8 cellular contexts compared by ENCODE assay signal in the genomic region with DNA sequence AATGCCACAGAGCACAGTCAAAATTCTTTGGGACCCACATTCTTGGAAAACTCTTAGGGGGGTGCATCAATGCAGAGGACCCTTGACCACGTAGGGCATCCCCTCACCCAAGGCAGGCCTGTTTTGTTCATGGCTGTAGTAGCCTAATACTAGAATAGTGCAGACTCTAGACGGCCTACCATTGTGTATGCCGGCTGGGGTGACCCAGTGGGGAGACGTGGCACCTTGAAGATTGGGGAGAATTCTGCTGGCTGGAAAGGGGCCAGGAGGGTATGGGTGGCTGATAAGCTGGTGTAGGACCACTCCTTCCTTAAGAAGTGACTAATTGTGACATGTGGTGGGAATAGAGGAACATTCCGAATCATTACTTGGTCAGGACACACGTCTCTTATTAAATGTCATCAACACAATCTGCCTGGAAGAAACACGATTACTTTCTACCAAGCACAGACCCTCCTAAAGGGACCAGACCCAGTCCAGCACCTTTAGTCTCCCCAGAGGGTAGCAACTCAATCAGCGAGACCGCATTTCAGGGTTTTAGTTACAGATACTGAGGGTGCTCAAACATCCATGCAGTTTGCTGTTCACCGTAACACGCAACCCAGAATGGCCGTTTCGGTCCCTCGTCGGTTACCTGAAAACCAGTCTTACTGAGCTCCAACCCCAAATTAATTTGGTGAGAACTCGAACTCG. TPM values are rescaled to one million over a fixed set of nuclear protein-coding genes. Genes with fewer than 3 reads are reported as not detected.
DNase-seq lines count a peak whose midpoint lies in the region; ATAC-seq, FAIRE-seq and TF ChIP-seq lines count a peak whose summit lies in the region.

No MANE protein-coding gene starts in this region.

- H3K36me3 Mint-ChIP-seq in activated T-cell treated with anti-CD3 and anti-CD28 coated beads, Interleukin-2, amount 50 U/mL, for 4 hours (ENCODE audit: insufficient read depth) = peaks cover 3% of the 10 kb centered on the region

- peak overlapping the region; percentile 89 for H3K4me3 Mint-ChIP-seq in activated T-cell treated with anti-CD3 and anti-CD28 coated beads, Interleukin-2, amount 50 U/mL, for 4 hours

- ATAC-seq in activated T-cell treated with anti-CD3 and anti-CD28 coated beads, Interleukin-2, amount 50 U/mL, for 4 hours = no peak
- ATAC-seq in HepG2 (no peak), GM18861 (IDR thresholded peaks at IDR 0.05; ENCODE audit: unreplicated experiment) (no peak)

- TF ChIP-seq EP300 in HepG2 (IDR thresholded peaks at IDR 0.05; ENCODE audit: low read depth in 2 of 2, low read length in 2 of 2) (no peak), HepG2 (CRISPR knock-in tag; IDR thresholded peaks at IDR 0.05; ENCODE audit: borderline replicate concordance) (no peak)

- in situ Hi-C loops in HepG2 (cut with HindIII; ENCODE audit: extremely low pct_ligation_motif_present, low pct_unique_long_range_greater_than_20kb) = no loop called here

- no peaks in the 10 kb centered on the region for H3K27me3 Mint-ChIP-seq in activated T-cell treated with anti-CD3 and anti-CD28 coated beads, Interleukin-2, amount 50 U/mL, for 4 hours (ENCODE audit: low read depth)

- no peak for TF ChIP-seq CTCF in HepG2 (CRISPR knock-in tag; IDR thresholded peaks at IDR 0.05)

- intact Hi-C loops in HepG2 (cut with micrococcal nuclease; ENCODE audit: unreplicated experiment) = loop anchor here (10.0 kb wide), 2 partner anchors 60 to 110 kb away; no protein-coding TSS in a partner anchor

- no peaks in the 10 kb centered on the region for H3K36me3 ChIP-seq in adipocyte (ENCODE audit: control insufficient read depth, insufficient read depth, low read length, severe bottlenecking)
- H3K36me3 ChIP-seq in HepG2 (replicated peaks in 1 of 2; ENCODE audit: control insufficient read depth in 1 of 2, insufficient read depth in 2 of 2, low read length in 2 of 2) = no peaks in the 10 kb centered on the region
- peaks cover 19% of the 10 kb centered on the region for H3K36me3 ChIP-seq in thymus (ENCODE audit: control insufficient read depth, insufficient read depth)

- no peak for FAIRE-seq in HepG2 (lab: Jason Lieb, UNC)

- H2AFZ ChIP-seq in HepG2 (ENCODE audit: low read length) = no peak overlapping the region

- H3K4me1 Mint-ChIP-seq in activated T-cell treated with anti-CD3 and anti-CD28 coated beads, Interleukin-2, amount 50 U/mL, for 4 hours (ENCODE audit: low read depth) = peaks cover 35% of the 10 kb centered on the region

- peak overlapping the region; percentile 95 for H3K9ac ChIP-seq in adipocyte (ENCODE audit: low read length)
- peak overlapping the region; percentile 82; the same call in 1 of the 2 replicates for H3K9ac ChIP-seq in HepG2 (ENCODE audit: insufficient read depth, low read depth, low read length)

- TF ChIP-seq RAD21 in HepG2 (CRISPR knock-in tag; IDR thresholded peaks at IDR 0.05) = no peak

- peaks cover 6% of the 10 kb centered on the region; the same call in 1 of the 2 replicates for H4K20me1 ChIP-seq in HepG2 (ENCODE audit: insufficient read depth, low read length)

- peaks cover 17% of the 10 kb centered on the region for H3K79me2 ChIP-seq in HepG2 (ENCODE audit: insufficient read depth, low read length)

- POLR2A ChIA-PET in HepG2 (lab: Yijun Ruan, JAX) = interaction anchor here (1.9 to 4.6 kb wide), 2 partner anchors 27 to 110 kb away, joined by 17 to 26 read pairs; no protein-coding TSS in a partner anchor

- peaks cover 15% of the 10 kb centered on the region for H3K4me1 ChIP-seq in adipocyte (ENCODE audit: control insufficient read depth, insufficient read depth, low read length)
- peaks cover 39% of the 10 kb centered on the region for H3K4me1 ChIP-seq in HepG2 (ENCODE audit: insufficient read depth, low read length)
- peaks cover 48% of the 10 kb centered on the region for H3K4me1 ChIP-seq in thymus (ENCODE audit: control insufficient read depth, insufficient read depth, low read length)

- H3K27ac ChIP-seq in HepG2 (ENCODE audit: extremely low read length, insufficient read depth, low read length) = no peak overlapping the region
- peak overlapping the region; percentile 100 for H3K27ac ChIP-seq in thymus (ENCODE audit: low read depth)

- no peak for TF ChIP-seq POLR2A in HepG2 (IDR thresholded peaks at IDR 0.05; ENCODE audit: insufficient read depth in 1 of 2, low read depth in 2 of 2, low read length in 2 of 2)

- CTCF ChIA-PET in HepG2 (lab: Yijun Ruan, JAX; ENCODE audit: low intra/inter-chr PET ratio, low total read pairs) = no interaction called here

- H3K4me2 ChIP-seq in HepG2 (ENCODE audit: low read depth, low read length) = peak overlapping the region; percentile 82

- no peak for DNase-seq in activated T-cell treated with anti-CD3 and anti-CD28 coated beads, Interleukin-2, amount 50 U/mL, for 4 hours
- no peak for DNase-seq in activated T-cell treated with anti-CD3 and anti-CD28 coated beads, Interleukin-2, amount 50 U/mL, for 48 hours
- no peak for DNase-seq in adipocyte (ENCODE audit: low read depth)
- DNase-seq in HepG2 (ENCODE audit: low spot score) = no peak
- no peak for DNase-seq in T-helper 9 cell
- no peak for DNase-seq in NOMO-1 treated with DMSO at 0.1 percent for 48 hours (lab: John Stamatoyannopoulos, UW; ENCODE audit: unreplicated experiment)

- H3K9me3 Mint-ChIP-seq in activated T-cell treated with anti-CD3 and anti-CD28 coated beads, Interleukin-2, amount 50 U/mL, for 4 hours = no peaks in the 10 kb centered on the region

- H3K9me3 ChIP-seq in adipocyte (ENCODE audit: control insufficient read depth, low read length) = peaks cover 5% of the 10 kb centered on the region
- H3K9me3 ChIP-seq in HepG2 (ENCODE audit: low read length) = no peaks in the 10 kb centered on the region
- no peaks in the 10 kb centered on the region for H3K9me3 ChIP-seq in thymus (ENCODE audit: control insufficient read depth)

- 79% methylated on average over 13 of the region's 17 CpGs for WGBS in HepG2 (ENCODE audit: low lambda C conversion rate)
- WGBS in thymus = 83% methylated on average over 17 of the region's 17 CpGs

- no peaks in the 10 kb centered on the region for H3K27me3 ChIP-seq in adipocyte (replicated peaks; ENCODE audit: control insufficient read depth, insufficient read depth, low read length)
- peaks cover 0 to 3% of the 10 kb centered on the region in 2 experiments; a peak in 1 of 5 replicates for H3K27me3 ChIP-seq in HepG2 (ENCODE audit: control insufficient read depth in 1 of 2, insufficient read depth in 2 of 2, low read length in 2 of 2)
- H3K27me3 ChIP-seq in thymus (ENCODE audit: control insufficient read depth, insufficient read depth) = no peaks in the 10 kb centered on the region

- H3K4me3 ChIP-seq in adipocyte (ENCODE audit: low read length) (peak overlapping the region; percentile 87), HepG2 (replicated peaks in 1 of 3; ENCODE audit: insufficient read depth in 1 of 3, low read depth in 2 of 3, low read length in 3 of 3) (peak overlapping the region; percentile 79 to 90 (median 89)), thymus (ENCODE audit: low read length) (peak overlapping the region; percentile 84)

- TSS peak; percentile 56 for BruUV-seq in HepG2 (replicated peaks; lab: Mats Ljungman, UMichigan)

TF ChIP-seq in HepG2, 621 proteins besides CTCF, POLR2A, EP300 and RAD21:
- TF ChIP-seq KMT2B (CRISPR knock-in tag; IDR thresholded peaks at IDR 0.05) (no peak), ZBTB38 (CRISPR knock-in tag; IDR thresholded peaks at IDR 0.05) (peak; percentile 37; the same call in 1 of the 2 replicates), ZNF33B (CRISPR knock-in tag; IDR thresholded peaks at IDR 0.05) (0 out of 2 replicates have a peak, but pooled peaks have one; percentile 31), ZNF460 (CRISPR knock-in tag; IDR thresholded peaks at IDR 0.05; ENCODE audit: borderline replicate concordance) (no peak), ZNF746 (CRISPR knock-in tag; IDR thresholded peaks at IDR 0.05) (no peak)

RNA-seq across cellular contexts. Expression of gene KLF13, which starts 1.8 kb away (rescaled TPM):
- 10 to 100 TPM; 75.0 to 82.8 (median 81.8) TPM for total RNA-seq in activated T-cell treated with anti-CD3 and anti-CD28 coated beads, Interleukin-2, amount 50 U/mL, for 4 hours
- 25.1 and 27.8 TPM in 2 replicates for total RNA-seq in HepG2 (2016; rRNA removed; fragmentation: Illumina TruSeq; extraction: Trizol)
- total RNA-seq in HepG2 (2016; cell fraction: cytosol; rRNA removed; fragmentation: Illumina TruSeq; extraction: Trizol; ENCODE audit: low read depth) = 1.4 and 2.8 TPM in 2 replicates
- total RNA-seq in HepG2 (2016; cell fraction: insoluble cytoplasmic fraction; rRNA removed; fragmentation: Illumina TruSeq; extraction: Trizol) = 21.2 and 24.1 TPM in 2 replicates
- total RNA-seq in HepG2 (2016; cell fraction: membrane; rRNA removed; fragmentation: Illumina TruSeq; extraction: Trizol) = 6.8 and 8.3 TPM in 2 replicates
- 13.1 and 18.9 TPM in 2 replicates for total RNA-seq in HepG2 (2016; cell fraction: nucleus; rRNA removed; fragmentation: Illumina TruSeq; extraction: Trizol)
- 16.8 and 18.8 TPM in 2 replicates for polyA plus RNA-seq in HepG2 (2011; rRNA removed)
- 9.1 and 11.1 TPM in 2 replicates for polyA plus RNA-seq in HepG2 (2011; cell fraction: cytosol; rRNA removed)
- polyA plus RNA-seq in HepG2 (2011; cell fraction: nucleus; rRNA removed) = 12.3 and 14.2 TPM in 2 replicates
- polyA plus RNA-seq in HepG2 (2012) = 22.0 and 24.4 TPM in 2 replicates
- 1.1 and 2.1 TPM in 2 replicates for polyA plus RNA-seq in HepG2 (2016; cell fraction: cytosol; fragmentation: Illumina TruSeq; extraction: Trizol; ENCODE audit: low read depth)
- polyA plus RNA-seq in HepG2 (2016; cell fraction: insoluble cytoplasmic fraction; fragmentation: Illumina TruSeq; extraction: Trizol; ENCODE audit: low read depth) = 31.2 and 34.3 TPM in 2 replicates
- polyA plus RNA-seq in HepG2 (2016; cell fraction: membrane; fragmentation: Illumina TruSeq; extraction: Trizol; ENCODE audit: low read depth) = 5.5 and 7.5 TPM in 2 replicates
- 30.0 and 34.4 TPM in 2 replicates for polyA plus RNA-seq in HepG2 (2016; cell fraction: nucleus; fragmentation: Illumina TruSeq; extraction: Trizol; ENCODE audit: insufficient read depth, low read depth)
- 23.8 and 65.8 TPM in 2 replicates for polyA minus RNA-seq in HepG2 (2011; rRNA and poly(A)+ RNA removed; ENCODE audit: low replicate concordance)
- polyA minus RNA-seq in HepG2 (2011; cell fraction: cytosol; rRNA and poly(A)+ RNA removed) = 12.2 and 13.9 TPM in 2 replicates
- 6.3 and 8.8 TPM in 2 replicates for polyA minus RNA-seq in HepG2 (2011; cell fraction: nucleus; rRNA and poly(A)+ RNA removed)
- 107 TPM for polyA plus RNA-seq in thymus
